In the genomic region with DNA sequence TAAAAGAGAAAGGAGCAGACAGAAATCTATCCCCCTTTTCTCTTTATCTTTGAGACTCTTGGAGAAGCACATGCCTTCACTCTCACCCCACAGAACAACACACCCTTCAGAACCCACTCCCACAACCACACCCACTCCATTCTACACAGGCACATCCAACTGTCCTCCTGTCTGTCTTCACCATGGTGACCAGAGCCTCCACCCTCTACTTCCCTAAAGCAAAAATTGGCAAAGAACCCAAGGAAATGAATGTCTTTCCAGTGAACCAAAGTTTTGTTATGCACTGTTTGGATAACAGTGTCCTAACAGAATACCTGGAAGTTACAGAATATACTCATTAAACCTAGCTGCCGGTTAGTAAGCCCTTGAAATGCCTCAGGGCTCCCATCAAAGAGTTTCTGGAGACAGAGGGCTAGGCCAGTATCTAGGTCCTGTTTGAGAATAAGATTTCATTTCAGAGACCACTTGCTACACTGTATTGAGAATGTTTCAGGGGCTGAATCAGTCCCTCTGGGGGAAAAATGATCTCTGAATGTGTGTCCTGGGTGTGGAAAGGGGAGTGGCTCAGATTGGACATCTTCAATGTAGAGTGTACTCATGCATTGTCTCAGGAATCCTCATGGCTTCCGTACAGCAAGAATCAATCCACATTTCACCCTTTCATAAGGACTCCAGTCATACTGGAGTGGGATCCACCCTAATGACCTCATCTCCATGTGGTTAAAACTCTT, we compare ENCODE assay signal across 1 cellular context.
A peak's percentile ranks its signal among the peaks of the same experiment; 100 is the strongest.
TF ChIP-seq lines count a peak whose summit lies in the region.

No MANE protein-coding gene starts in this region.

TF ChIP-seq in K562, 482 proteins besides CTCF, POLR2A, EP300 and RAD21 (continued from another document):
- TF ChIP-seq, protein P1, sequence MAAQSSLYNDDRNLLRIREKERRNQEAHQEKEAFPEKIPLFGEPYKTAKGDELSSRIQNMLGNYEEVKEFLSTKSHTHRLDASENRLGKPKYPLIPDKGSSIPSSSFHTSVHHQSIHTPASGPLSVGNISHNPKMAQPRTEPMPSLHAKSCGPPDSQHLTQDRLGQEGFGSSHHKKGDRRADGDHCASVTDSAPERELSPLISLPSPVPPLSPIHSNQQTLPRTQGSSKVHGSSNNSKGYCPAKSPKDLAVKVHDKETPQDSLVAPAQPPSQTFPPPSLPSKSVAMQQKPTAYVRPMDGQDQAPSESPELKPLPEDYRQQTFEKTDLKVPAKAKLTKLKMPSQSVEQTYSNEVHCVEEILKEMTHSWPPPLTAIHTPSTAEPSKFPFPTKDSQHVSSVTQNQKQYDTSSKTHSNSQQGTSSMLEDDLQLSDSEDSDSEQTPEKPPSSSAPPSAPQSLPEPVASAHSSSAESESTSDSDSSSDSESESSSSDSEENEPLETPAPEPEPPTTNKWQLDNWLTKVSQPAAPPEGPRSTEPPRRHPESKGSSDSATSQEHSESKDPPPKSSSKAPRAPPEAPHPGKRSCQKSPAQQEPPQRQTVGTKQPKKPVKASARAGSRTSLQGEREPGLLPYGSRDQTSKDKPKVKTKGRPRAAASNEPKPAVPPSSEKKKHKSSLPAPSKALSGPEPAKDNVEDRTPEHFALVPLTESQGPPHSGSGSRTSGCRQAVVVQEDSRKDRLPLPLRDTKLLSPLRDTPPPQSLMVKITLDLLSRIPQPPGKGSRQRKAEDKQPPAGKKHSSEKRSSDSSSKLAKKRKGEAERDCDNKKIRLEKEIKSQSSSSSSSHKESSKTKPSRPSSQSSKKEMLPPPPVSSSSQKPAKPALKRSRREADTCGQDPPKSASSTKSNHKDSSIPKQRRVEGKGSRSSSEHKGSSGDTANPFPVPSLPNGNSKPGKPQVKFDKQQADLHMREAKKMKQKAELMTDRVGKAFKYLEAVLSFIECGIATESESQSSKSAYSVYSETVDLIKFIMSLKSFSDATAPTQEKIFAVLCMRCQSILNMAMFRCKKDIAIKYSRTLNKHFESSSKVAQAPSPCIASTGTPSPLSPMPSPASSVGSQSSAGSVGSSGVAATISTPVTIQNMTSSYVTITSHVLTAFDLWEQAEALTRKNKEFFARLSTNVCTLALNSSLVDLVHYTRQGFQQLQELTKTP (IDR thresholded peaks at IDR 0.05; ENCODE audit: low read depth in 1 of 2, partially characterized antibody in 2 of 2) = no peak
- TF ChIP-seq, protein P2, sequence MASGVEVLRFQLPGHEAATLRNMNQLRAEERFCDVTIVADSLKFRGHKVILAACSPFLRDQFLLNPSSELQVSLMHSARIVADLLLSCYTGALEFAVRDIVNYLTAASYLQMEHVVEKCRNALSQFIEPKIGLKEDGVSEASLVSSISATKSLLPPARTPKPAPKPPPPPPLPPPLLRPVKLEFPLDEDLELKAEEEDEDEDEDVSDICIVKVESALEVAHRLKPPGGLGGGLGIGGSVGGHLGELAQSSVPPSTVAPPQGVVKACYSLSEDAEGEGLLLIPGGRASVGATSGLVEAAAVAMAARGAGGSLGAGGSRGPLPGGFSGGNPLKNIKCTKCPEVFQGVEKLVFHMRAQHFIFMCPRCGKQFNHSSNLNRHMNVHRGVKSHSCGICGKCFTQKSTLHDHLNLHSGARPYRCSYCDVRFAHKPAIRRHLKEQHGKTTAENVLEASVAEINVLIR (CRISPR knock-in tag; IDR thresholded peaks at IDR 0.05) = no peak
- TF ChIP-seq ZKSCAN3 (CRISPR knock-in tag; IDR thresholded peaks at IDR 0.05) (no peak), MCM3 (IDR thresholded peaks at IDR 0.05) (no peak), ELF4 (CRISPR knock-in tag; IDR thresholded peaks at IDR 0.05) (0 out of 2 replicates have a peak, but pooled peaks have one; percentile 55), DACH1 (IDR thresholded peaks at IDR 0.05; ENCODE audit: partially characterized antibody) (no peak), RBM34 (IDR thresholded peaks at IDR 0.05; ENCODE audit: borderline replicate concordance, insufficient read depth, low read length) (no peak), RFX1 (IDR thresholded peaks at IDR 0.05) (peak; percentile 59), RBM25 (IDR thresholded peaks at IDR 0.05; ENCODE audit: low read depth, low read length, severe bottlenecking) (no peak), HCFC1 (IDR thresholded peaks at IDR 0.05; ENCODE audit: low read depth, low read length) (no peak), SMC3 (conservative IDR thresholded peaks at IDR 0.05; ENCODE audit: insufficient read depth, low read depth, low read length) (0 out of 2 replicates have a peak, but pooled peaks have one; percentile 5), ZNF3 (CRISPR knock-in tag; IDR thresholded peaks at IDR 0.05) (no peak), CBX8 (IDR thresholded peaks at IDR 0.05; ENCODE audit: borderline replicate concordance, extremely low read depth, low read depth, low read length, poor library complexity, severe bottlenecking) (no peak), FOXJ3 (CRISPR knock-in tag; IDR thresholded peaks at IDR 0.05) (no peak)
- TF ChIP-seq, protein P3, sequence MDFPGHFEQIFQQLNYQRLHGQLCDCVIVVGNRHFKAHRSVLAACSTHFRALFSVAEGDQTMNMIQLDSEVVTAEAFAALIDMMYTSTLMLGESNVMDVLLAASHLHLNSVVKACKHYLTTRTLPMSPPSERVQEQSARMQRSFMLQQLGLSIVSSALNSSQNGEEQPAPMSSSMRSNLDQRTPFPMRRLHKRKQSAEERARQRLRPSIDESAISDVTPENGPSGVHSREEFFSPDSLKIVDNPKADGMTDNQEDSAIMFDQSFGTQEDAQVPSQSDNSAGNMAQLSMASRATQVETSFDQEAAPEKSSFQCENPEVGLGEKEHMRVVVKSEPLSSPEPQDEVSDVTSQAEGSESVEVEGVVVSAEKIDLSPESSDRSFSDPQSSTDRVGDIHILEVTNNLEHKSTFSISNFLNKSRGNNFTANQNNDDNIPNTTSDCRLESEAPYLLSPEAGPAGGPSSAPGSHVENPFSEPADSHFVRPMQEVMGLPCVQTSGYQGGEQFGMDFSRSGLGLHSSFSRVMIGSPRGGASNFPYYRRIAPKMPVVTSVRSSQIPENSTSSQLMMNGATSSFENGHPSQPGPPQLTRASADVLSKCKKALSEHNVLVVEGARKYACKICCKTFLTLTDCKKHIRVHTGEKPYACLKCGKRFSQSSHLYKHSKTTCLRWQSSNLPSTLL (IDR thresholded peaks at IDR 0.05) = no peak
- TF ChIP-seq, protein P4, sequence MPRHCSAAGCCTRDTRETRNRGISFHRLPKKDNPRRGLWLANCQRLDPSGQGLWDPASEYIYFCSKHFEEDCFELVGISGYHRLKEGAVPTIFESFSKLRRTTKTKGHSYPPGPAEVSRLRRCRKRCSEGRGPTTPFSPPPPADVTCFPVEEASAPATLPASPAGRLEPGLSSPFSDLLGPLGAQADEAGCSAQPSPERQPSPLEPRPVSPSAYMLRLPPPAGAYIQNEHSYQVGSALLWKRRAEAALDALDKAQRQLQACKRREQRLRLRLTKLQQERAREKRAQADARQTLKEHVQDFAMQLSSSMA (CRISPR knock-in tag; IDR thresholded peaks at IDR 0.05) = no peak
- TF ChIP-seq, protein P5, sequence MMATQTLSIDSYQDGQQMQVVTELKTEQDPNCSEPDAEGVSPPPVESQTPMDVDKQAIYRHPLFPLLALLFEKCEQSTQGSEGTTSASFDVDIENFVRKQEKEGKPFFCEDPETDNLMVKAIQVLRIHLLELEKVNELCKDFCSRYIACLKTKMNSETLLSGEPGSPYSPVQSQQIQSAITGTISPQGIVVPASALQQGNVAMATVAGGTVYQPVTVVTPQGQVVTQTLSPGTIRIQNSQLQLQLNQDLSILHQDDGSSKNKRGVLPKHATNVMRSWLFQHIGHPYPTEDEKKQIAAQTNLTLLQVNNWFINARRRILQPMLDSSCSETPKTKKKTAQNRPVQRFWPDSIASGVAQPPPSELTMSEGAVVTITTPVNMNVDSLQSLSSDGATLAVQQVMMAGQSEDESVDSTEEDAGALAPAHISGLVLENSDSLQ (IDR thresholded peaks at IDR 0.05) = peak; percentile 82
- TF ChIP-seq, protein P6, sequence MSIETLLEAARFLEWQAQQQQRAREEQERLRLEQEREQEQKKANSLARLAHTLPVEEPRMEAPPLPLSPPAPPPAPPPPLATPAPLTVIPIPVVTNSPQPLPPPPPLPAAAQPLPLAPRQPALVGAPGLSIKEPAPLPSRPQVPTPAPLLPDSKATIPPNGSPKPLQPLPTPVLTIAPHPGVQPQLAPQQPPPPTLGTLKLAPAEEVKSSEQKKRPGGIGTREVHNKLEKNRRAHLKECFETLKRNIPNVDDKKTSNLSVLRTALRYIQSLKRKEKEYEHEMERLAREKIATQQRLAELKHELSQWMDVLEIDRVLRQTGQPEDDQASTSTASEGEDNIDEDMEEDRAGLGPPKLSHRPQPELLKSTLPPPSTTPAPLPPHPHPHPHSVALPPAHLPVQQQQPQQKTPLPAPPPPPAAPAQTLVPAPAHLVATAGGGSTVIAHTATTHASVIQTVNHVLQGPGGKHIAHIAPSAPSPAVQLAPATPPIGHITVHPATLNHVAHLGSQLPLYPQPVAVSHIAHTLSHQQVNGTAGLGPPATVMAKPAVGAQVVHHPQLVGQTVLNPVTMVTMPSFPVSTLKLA (conservative IDR thresholded peaks at IDR 0.05) = 0 out of 4 replicates have a peak, but pooled peaks of 1 of the 2 experiments have one; percentile 1
- TF ChIP-seq, protein P7, sequence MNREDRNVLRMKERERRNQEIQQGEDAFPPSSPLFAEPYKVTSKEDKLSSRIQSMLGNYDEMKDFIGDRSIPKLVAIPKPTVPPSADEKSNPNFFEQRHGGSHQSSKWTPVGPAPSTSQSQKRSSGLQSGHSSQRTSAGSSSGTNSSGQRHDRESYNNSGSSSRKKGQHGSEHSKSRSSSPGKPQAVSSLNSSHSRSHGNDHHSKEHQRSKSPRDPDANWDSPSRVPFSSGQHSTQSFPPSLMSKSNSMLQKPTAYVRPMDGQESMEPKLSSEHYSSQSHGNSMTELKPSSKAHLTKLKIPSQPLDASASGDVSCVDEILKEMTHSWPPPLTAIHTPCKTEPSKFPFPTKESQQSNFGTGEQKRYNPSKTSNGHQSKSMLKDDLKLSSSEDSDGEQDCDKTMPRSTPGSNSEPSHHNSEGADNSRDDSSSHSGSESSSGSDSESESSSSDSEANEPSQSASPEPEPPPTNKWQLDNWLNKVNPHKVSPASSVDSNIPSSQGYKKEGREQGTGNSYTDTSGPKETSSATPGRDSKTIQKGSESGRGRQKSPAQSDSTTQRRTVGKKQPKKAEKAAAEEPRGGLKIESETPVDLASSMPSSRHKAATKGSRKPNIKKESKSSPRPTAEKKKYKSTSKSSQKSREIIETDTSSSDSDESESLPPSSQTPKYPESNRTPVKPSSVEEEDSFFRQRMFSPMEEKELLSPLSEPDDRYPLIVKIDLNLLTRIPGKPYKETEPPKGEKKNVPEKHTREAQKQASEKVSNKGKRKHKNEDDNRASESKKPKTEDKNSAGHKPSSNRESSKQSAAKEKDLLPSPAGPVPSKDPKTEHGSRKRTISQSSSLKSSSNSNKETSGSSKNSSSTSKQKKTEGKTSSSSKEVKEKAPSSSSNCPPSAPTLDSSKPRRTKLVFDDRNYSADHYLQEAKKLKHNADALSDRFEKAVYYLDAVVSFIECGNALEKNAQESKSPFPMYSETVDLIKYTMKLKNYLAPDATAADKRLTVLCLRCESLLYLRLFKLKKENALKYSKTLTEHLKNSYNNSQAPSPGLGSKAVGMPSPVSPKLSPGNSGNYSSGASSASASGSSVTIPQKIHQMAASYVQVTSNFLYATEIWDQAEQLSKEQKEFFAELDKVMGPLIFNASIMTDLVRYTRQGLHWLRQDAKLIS (CRISPR knock-in tag; IDR thresholded peaks at IDR 0.05) = no peak
- TF ChIP-seq, protein P8, sequence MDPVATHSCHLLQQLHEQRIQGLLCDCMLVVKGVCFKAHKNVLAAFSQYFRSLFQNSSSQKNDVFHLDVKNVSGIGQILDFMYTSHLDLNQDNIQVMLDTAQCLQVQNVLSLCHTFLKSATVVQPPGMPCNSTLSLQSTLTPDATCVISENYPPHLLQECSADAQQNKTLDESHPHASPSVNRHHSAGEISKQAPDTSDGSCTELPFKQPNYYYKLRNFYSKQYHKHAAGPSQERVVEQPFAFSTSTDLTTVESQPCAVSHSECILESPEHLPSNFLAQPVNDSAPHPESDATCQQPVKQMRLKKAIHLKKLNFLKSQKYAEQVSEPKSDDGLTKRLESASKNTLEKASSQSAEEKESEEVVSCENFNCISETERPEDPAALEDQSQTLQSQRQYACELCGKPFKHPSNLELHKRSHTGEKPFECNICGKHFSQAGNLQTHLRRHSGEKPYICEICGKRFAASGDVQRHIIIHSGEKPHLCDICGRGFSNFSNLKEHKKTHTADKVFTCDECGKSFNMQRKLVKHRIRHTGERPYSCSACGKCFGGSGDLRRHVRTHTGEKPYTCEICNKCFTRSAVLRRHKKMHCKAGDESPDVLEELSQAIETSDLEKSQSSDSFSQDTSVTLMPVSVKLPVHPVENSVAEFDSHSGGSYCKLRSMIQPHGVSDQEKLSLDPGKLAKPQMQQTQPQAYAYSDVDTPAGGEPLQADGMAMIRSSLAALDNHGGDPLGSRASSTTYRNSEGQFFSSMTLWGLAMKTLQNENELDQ (CRISPR knock-in tag; IDR thresholded peaks at IDR 0.05; ENCODE audit: borderline replicate concordance) = 0 out of 2 replicates have a peak, but pooled peaks have one; percentile 74
- TF ChIP-seq, protein P9, sequence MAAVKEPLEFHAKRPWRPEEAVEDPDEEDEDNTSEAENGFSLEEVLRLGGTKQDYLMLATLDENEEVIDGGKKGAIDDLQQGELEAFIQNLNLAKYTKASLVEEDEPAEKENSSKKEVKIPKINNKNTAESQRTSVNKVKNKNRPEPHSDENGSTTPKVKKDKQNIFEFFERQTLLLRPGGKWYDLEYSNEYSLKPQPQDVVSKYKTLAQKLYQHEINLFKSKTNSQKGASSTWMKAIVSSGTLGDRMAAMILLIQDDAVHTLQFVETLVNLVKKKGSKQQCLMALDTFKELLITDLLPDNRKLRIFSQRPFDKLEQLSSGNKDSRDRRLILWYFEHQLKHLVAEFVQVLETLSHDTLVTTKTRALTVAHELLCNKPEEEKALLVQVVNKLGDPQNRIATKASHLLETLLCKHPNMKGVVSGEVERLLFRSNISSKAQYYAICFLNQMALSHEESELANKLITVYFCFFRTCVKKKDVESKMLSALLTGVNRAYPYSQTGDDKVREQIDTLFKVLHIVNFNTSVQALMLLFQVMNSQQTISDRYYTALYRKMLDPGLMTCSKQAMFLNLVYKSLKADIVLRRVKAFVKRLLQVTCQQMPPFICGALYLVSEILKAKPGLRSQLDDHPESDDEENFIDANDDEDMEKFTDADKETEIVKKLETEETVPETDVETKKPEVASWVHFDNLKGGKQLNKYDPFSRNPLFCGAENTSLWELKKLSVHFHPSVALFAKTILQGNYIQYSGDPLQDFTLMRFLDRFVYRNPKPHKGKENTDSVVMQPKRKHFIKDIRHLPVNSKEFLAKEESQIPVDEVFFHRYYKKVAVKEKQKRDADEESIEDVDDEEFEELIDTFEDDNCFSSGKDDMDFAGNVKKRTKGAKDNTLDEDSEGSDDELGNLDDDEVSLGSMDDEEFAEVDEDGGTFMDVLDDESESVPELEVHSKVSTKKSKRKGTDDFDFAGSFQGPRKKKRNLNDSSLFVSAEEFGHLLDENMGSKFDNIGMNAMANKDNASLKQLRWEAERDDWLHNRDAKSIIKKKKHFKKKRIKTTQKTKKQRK (IDR thresholded peaks at IDR 0.05; ENCODE audit: borderline replicate concordance, low read depth, low read length) = no peak
